Comparison of ENCODE assay signal across 1 cellular context in genomic region chr6:40819182-40819834, GRCh38.
TF ChIP-seq lines count a peak whose summit lies in the region.

No MANE protein-coding gene starts in this region.

TF ChIP-seq in liver, 16 proteins besides CTCF, POLR2A, EP300 and RAD21 (continued from another document):
- TF ChIP-seq REST (IDR thresholded peaks at IDR 0.05) (no peak), FOXA2 (IDR thresholded peaks at IDR 0.05) (no peak), NR2F2 (IDR thresholded peaks at IDR 0.05) (no peak), ATF3 (IDR thresholded peaks at IDR 0.05) (peak; percentile 71), YY1 (IDR thresholded peaks at IDR 0.05) (peak; percentile 87), TAF1 (conservative IDR thresholded peaks at IDR 0.05) (no peak), HNF4G (IDR thresholded peaks at IDR 0.05) (no peak), EGR1 (IDR thresholded peaks at IDR 0.05; ENCODE audit: low read depth in 2 of 2) (peak; percentile 48 to 53), GABPA (IDR thresholded peaks at IDR 0.05 in 1 of 2, conservative IDR thresholded peaks at IDR 0.05 in 1 of 2) (no peak)
